13 cellular contexts compared by ENCODE assay signal in the genomic region with DNA sequence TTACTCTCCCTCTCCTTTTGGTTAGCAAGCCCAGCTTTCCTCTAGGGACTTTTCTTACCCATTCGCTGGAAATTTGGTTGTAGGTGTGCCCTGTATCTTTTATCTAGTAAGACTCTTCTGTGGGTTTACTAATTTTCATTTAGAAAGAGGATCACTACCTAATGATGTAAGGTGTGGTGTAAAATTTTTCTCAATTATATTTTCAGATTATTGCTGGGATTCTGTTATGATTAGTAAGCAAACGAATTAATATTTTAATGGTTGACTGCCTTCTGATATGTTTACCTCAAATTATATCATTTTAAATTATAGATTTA. TPM values are rescaled to one million over a fixed set of nuclear protein-coding genes. Genes with fewer than 3 reads are reported as not detected.
A peak's percentile ranks its signal among the peaks of the same experiment; 100 is the strongest.
DNase-seq lines count a peak whose midpoint lies in the region; ATAC-seq, FAIRE-seq and TF ChIP-seq lines count a peak whose summit lies in the region.
"Had no signal": no experiment of that assay in that cellular context is flagged by ENCODE, and none has a peak within 500 bp of the region (broad histone marks: within the 10 kb centered on the region; RNA-seq: fewer than 3 reads in every experiment).

No MANE protein-coding gene starts in this region.

- peak; percentile 2 for ATAC-seq in GM18505 (IDR thresholded peaks at IDR 0.05; ENCODE audit: unreplicated experiment)
- ATAC-seq in GM21447 (IDR thresholded peaks at IDR 0.05; ENCODE audit: unreplicated experiment) = peak; percentile 13
- peak; percentile 9 for ATAC-seq in HG03457 (IDR thresholded peaks at IDR 0.05; ENCODE audit: unreplicated experiment)
- no peak for ATAC-seq in activated CD4-positive, CD25-positive, alpha-beta regulatory T cell treated with anti-CD3 and anti-CD28 coated beads, Interleukin-2, amount 50 U/mL, for 24 hours

- TF ChIP-seq CTCF in kidney (IDR thresholded peaks at IDR 0.05; ENCODE audit: borderline replicate concordance, extremely low read depth, insufficient read depth) = no peak

- H3K27ac ChIP-seq in kidney (ENCODE audit: low read depth in 2 of 2, low read length in 2 of 2) = no peak overlapping the region
- H3K27ac ChIP-seq: thoracic aorta had no signal

- no peak for DNase-seq in kidney
- no peak for DNase-seq in iPS-NIHi7 (ENCODE audit: extremely low spot score)
- no peak for DNase-seq in NCI-H2196 treated with DMSO at 0.1 percent for 48 hours (lab: John Stamatoyannopoulos, UW; ENCODE audit: unreplicated experiment)
- DNase-seq in NCI-H187 treated with DMSO at 0.1 percent for 48 hours (lab: John Stamatoyannopoulos, UW) = no peak
- DNase-seq: mesenchymal stem cell, occipital lobe, SHP77 treated with DMSO at 0.1 percent for 48 hours had no signal

- no peak overlapping the region for H3K4me3 ChIP-seq in kidney (ENCODE audit: low read length in 2 of 2)
- H3K4me3 ChIP-seq: thoracic aorta had no signal

- no peaks in the 10 kb centered on the region for H3K36me3 ChIP-seq in kidney (ENCODE audit: control insufficient read depth in 1 of 2, insufficient read depth in 2 of 2, low read length in 2 of 2)
- H3K36me3 ChIP-seq: thoracic aorta had no signal

- H3K4me1 ChIP-seq in kidney (ENCODE audit: control insufficient read depth in 1 of 2, insufficient read depth in 1 of 2, low read depth in 1 of 2, low read length in 2 of 2) = peaks cover 13 to 21% of the 10 kb centered on the region in 2 donors

- intact Hi-C loops in kidney (cut with DNase I) = no loop called here

- no peak for TF ChIP-seq POLR2A in GM18505 (IDR thresholded peaks at IDR 0.05; ENCODE audit: borderline replicate concordance, extremely low read depth, insufficient read depth, insufficient read length)

- no peak overlapping the region for H3K9ac ChIP-seq in kidney (ENCODE audit: low read length in 2 of 2)

- no peaks in the 10 kb centered on the region for H3K9me3 ChIP-seq in kidney (ENCODE audit: control insufficient read depth in 1 of 2, low read length in 2 of 2)
- H3K9me3 ChIP-seq: thoracic aorta had no signal

- peak; percentile 83 for FAIRE-seq in kidney (lab: Jason Lieb, UNC)
- FAIRE-seq: astrocyte had no signal

RNA-seq across cellular contexts. Expression of a gene that starts 28.5 kb away (rescaled TPM):
- total RNA-seq in kidney = 19.1 TPM
- polyA plus RNA-seq in kidney (ENCODE audit: insufficient read depth, low read depth, low replicate concordance) = 10.5 TPM

Comparison
In these comparisons a context has a peak if more than half of its experiments do, and no peak if none do; other contexts are left out.
1. ATAC-seq: peak in GM18505 (single experiment), GM21447 (single experiment) and HG03457 (single experiment); none in activated CD4-positive, CD25-positive, alpha-beta regulatory T cell treated with anti-CD3 and anti-CD28 coated beads, Interleukin-2, amount 50 U/mL, for 24 hours (0 of 2).